In genomic region chr1:177247777-177248176, GRCh38 we compare ENCODE assay signal across 28 cellular contexts.
DNase-seq lines count a peak whose midpoint lies in the region; ATAC-seq, FAIRE-seq and TF ChIP-seq lines count a peak whose summit lies in the region.
"Had no signal": no experiment of that assay in that cellular context is flagged by ENCODE, and none has a peak within 500 bp of the region (broad histone marks: within the 10 kb centered on the region; RNA-seq: fewer than 3 reads in every experiment).

No MANE protein-coding gene starts in this region.

- H3K4me3 ChIP-seq in body of pancreas (no peak overlapping the region), esophagus muscularis mucosa (peak overlapping the region in 1 of 4 donors; percentile 14), pancreas (no peak overlapping the region)
- H3K4me3 ChIP-seq: A549, GM12878, HAP-1, K562, SJCRH30 had no signal

- ATAC-seq in body of pancreas: peak; percentile 31
- ATAC-seq in pancreas: peak; percentile 11 to 61 (median 22)
- ATAC-seq in activated T-cell treated with anti-CD3 and anti-CD28 coated beads, Interleukin-2, amount 50 U/mL, for 4 hours: no peak
- ATAC-seq in foreskin keratinocyte: no peak
- ATAC-seq: A549; CD8-positive, alpha-beta T cell; GM12878; K562 had no signal

- intact Hi-C loops in body of pancreas (cut with DNase I) (no loop called here), esophagus muscularis mucosa (cut with DNase I) (no loop called here), pancreas (cut with DNase I) (no loop called here)

- TF ChIP-seq CTCF in body of pancreas (IDR thresholded peaks at IDR 0.05): no peak
- no peak for TF ChIP-seq CTCF in esophagus muscularis mucosa (IDR thresholded peaks at IDR 0.05)
- TF ChIP-seq CTCF in pancreas (IDR thresholded peaks at IDR 0.05): no peak
- no peak for TF ChIP-seq CTCF in type B pancreatic cell (conservative IDR thresholded peaks at IDR 0.05)
- TF ChIP-seq CTCF in foreskin keratinocyte (conservative IDR thresholded peaks at IDR 0.05): no peak

- no peaks in the 10 kb centered on the region for H3K27me3 Mint-ChIP-seq in type B pancreatic cell
- no peaks in the 10 kb centered on the region for H3K27me3 Mint-ChIP-seq in activated T-cell treated with anti-CD3 and anti-CD28 coated beads, Interleukin-2, amount 50 U/mL, for 4 hours (ENCODE audit: low read depth)

- TF ChIP-seq EP300 in esophagus muscularis mucosa (IDR thresholded peaks at IDR 0.05): no peak

- H3K4me3 Mint-ChIP-seq in type B pancreatic cell: no peak overlapping the region
- H3K4me3 Mint-ChIP-seq in activated T-cell treated with anti-CD3 and anti-CD28 coated beads, Interleukin-2, amount 50 U/mL, for 4 hours: no peak overlapping the region
- H3K4me3 Mint-ChIP-seq: B cell; CD8-positive, alpha-beta T cell; HFFc6 had no signal

- 60 to 72% methylated on average over 8 of the region's 8 CpGs for WGBS in body of pancreas, 2 donors
- 81% methylated on average over 8 of the region's 8 CpGs for WGBS in esophagus muscularis mucosa
- WGBS in pancreas, 2 donors: 58 to 62% methylated on average over 8 of the region's 8 CpGs

- peaks cover 13% of the 10 kb centered on the region for H3K4me1 Mint-ChIP-seq in type B pancreatic cell (ENCODE audit: unreplicated experiment)
- no peaks in the 10 kb centered on the region for H3K4me1 Mint-ChIP-seq in activated T-cell treated with anti-CD3 and anti-CD28 coated beads, Interleukin-2, amount 50 U/mL, for 4 hours (ENCODE audit: low read depth)
- H3K4me1 Mint-ChIP-seq: B cell had no signal

- no peak for FAIRE-seq in pancreas (lab: Jason Lieb, UNC)
- FAIRE-seq: A549, G401.6, GM12878, HTR-8/SVneo, K562, RCC 7860 had no signal

- H3K27ac ChIP-seq in body of pancreas (peak overlapping the region in 2 of 4 donors; percentile 21 to 61), esophagus muscularis mucosa (replicated peaks in 1 of 4) (peak overlapping the region; percentile 67 to 79 (median 73)), pancreas (peak overlapping the region in 1 of 4 donors; percentile 32), foreskin keratinocyte (no peak overlapping the region)
- H3K27ac ChIP-seq: A549, C4-2B, SJCRH30 had no signal

- no peaks in the 10 kb centered on the region for H3K9me3 ChIP-seq in body of pancreas
- H3K9me3 ChIP-seq in esophagus muscularis mucosa: no peaks in the 10 kb centered on the region
- no peaks in the 10 kb centered on the region for H3K9me3 ChIP-seq in pancreas
- H3K9me3 ChIP-seq: A549, Caco-2, HAP-1, SJCRH30 had no signal

- peaks cover 4% of the 10 kb centered on the region for H3K9me3 Mint-ChIP-seq in type B pancreatic cell
- peaks cover 9% of the 10 kb centered on the region for H3K9me3 Mint-ChIP-seq in activated T-cell treated with anti-CD3 and anti-CD28 coated beads, Interleukin-2, amount 50 U/mL, for 4 hours
- H3K9me3 Mint-ChIP-seq: CD8-positive, alpha-beta T cell; HFFc6 had no signal

- H3K27me3 ChIP-seq in body of pancreas: no peaks in the 10 kb centered on the region
- H3K27me3 ChIP-seq in esophagus muscularis mucosa: no peaks in the 10 kb centered on the region
- no peaks in the 10 kb centered on the region for H3K27me3 ChIP-seq in pancreas
- no peaks in the 10 kb centered on the region for H3K27me3 ChIP-seq in foreskin keratinocyte
- H3K27me3 ChIP-seq: SJCRH30 had no signal

- peaks cover 3% of the 10 kb centered on the region for H3K36me3 Mint-ChIP-seq in type B pancreatic cell
- H3K36me3 Mint-ChIP-seq in activated T-cell treated with anti-CD3 and anti-CD28 coated beads, Interleukin-2, amount 50 U/mL, for 4 hours (ENCODE audit: insufficient read depth): no peaks in the 10 kb centered on the region
- H3K36me3 Mint-ChIP-seq: CD8-positive, alpha-beta T cell had no signal

- H3K4me1 ChIP-seq in body of pancreas: peaks cover 35% of the 10 kb centered on the region
- H3K4me1 ChIP-seq in esophagus muscularis mucosa: peaks cover 0 to 50% (median 40%) of the 10 kb centered on the region in 4 donors
- no peaks in the 10 kb centered on the region for H3K4me1 ChIP-seq in pancreas
- H3K4me1 ChIP-seq in foreskin keratinocyte: no peaks in the 10 kb centered on the region
- H3K4me1 ChIP-seq: A549, Caco-2, HAP-1, SJCRH30 had no signal

- H3K36me3 ChIP-seq in body of pancreas (replicated peaks in 1 of 2; ENCODE audit: insufficient read depth in 1 of 2, low read depth in 2 of 2) (no peaks in the 10 kb centered on the region), esophagus muscularis mucosa (no peaks in the 10 kb centered on the region), pancreas (no peaks in the 10 kb centered on the region)
- H3K36me3 ChIP-seq: HAP-1, SJCRH30 had no signal

- TF ChIP-seq POLR2A in body of pancreas (IDR thresholded peaks at IDR 0.05): no peak
- TF ChIP-seq POLR2A in esophagus muscularis mucosa (IDR thresholded peaks at IDR 0.05; ENCODE audit: low read depth): no peak

- peak overlapping the region; percentile 17 for H3K27ac Mint-ChIP-seq in type B pancreatic cell
- H3K27ac Mint-ChIP-seq: B cell; CD8-positive, alpha-beta T cell; HFFc6 had no signal

- DNase-seq in body of pancreas: no peak
- no peak for DNase-seq in esophagus muscularis mucosa (ENCODE audit: extremely low spot score)
- no peak for DNase-seq in pancreas
- no peak for DNase-seq in type B pancreatic cell (ENCODE audit: extremely low spot score, unreplicated experiment)
- no peak for DNase-seq in activated T-cell treated with anti-CD3 and anti-CD28 coated beads, Interleukin-2, amount 50 U/mL, for 4 hours
- no peak for DNase-seq in GDM1 (lab: John Stamatoyannopoulos, UW)
- DNase-seq in foreskin keratinocyte: no peak
- DNase-seq: Caco-2; CD8-positive, alpha-beta T cell; GOT3; HFFc6; Kasumi-1; MV-4-11; NCI-H1105; NCI-H1436 treated with DMSO at 0.1 percent for 48 hours; NCI-H187 treated with DMSO at 0.1 percent for 48 hours; NCI-H524; NCI-H748 treated with DMSO at 0.1 percent for 48 hours; SJCRH30 had no signal

Comparison
In these comparisons a context has a peak if more than half of its experiments do, and no peak if none do; other contexts are left out.
1. ATAC-seq: peak in body of pancreas (single experiment) and pancreas (4 of 4); none in activated T-cell treated with anti-CD3 and anti-CD28 coated beads, Interleukin-2, amount 50 U/mL, for 4 hours (0 of 2) and foreskin keratinocyte (single experiment).